ENCODE assay signal across 35 cellular contexts in the genomic region with DNA sequence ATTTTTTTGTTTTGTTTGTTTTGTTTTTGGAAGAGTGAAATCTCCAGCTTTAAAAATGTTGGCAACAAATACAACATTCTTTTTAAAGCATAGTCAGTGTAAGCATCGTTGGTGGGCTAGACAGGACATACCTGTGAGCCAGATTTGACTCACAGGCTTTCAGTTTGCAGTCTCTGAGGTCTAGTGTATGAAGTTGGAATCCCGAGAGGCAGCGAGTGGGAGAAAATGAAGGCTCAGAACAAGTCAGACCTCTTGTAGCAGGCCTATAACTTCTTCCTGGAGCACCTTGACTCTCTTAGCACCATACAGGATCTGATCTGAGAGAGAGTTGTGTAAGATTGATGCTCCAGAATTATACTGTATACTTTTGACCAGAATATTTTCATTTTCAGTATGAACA.
"Had no signal": no experiment of that assay in that cellular context is flagged by ENCODE, and none has a peak within 500 bp of the region (broad histone marks: within the 10 kb centered on the region; RNA-seq: fewer than 3 reads in every experiment).

No MANE protein-coding gene starts in this region.

- ATAC-seq: activated CD8-positive, alpha-beta memory T cell treated with anti-CD3 and anti-CD28 coated beads, Interleukin-2, amount 10 ng/mL, durations not matched to agents 7 days and 5 days; activated T-cell treated with anti-CD3 and anti-CD28 coated beads, Interleukin-2, amount 50 U/mL, for 72 hours; activated T-helper 17 cell treated with anti-CD3 and anti-CD28 coated beads, Interleukin-2, amount 50 U/mL, for 72 hours; PC-3 had no signal

- H3K27ac ChIP-seq: breast epithelium, Peyer's patch, RWPE1, WERI-Rb-1 had no signal

- H3K27me3 ChIP-seq: breast epithelium, Peyer's patch had no signal

- H3K36me3 ChIP-seq: breast epithelium, Peyer's patch, WERI-Rb-1 had no signal

- DNase-seq: activated CD4-positive, alpha-beta memory T cell treated with anti-CD3 and anti-CD28 coated beads, Interleukin-2, amount 10 ng/mL, durations not matched to agents 7 days and 5 days; activated CD4-positive, alpha-beta T cell treated with anti-CD3 and anti-CD28 coated beads for 1 hour; activated CD4-positive, alpha-beta T cell treated with anti-CD3 and anti-CD28 coated beads for 48 hours; activated CD4-positive, CD25-positive, alpha-beta regulatory T cell; activated CD8-positive, alpha-beta memory T cell treated with anti-CD3 and anti-CD28 coated beads for 24 hours; activated CD8-positive, alpha-beta memory T cell treated with anti-CD3 and anti-CD28 coated beads, Interleukin-2, amount 10 ng/mL, durations not matched to agents 7 days and 5 days; activated CD8-positive, alpha-beta memory T cell treated with anti-CD3 and anti-CD28 coated beads, Interleukin-2, amount 50 U/mL, for 48 hours; activated effector memory CD4-positive, alpha-beta T cell treated with anti-CD3 and anti-CD28 coated beads, Interleukin-2, amount 50 U/mL, for 16 hours; activated naive CD4-positive, alpha-beta T cell; activated naive CD4-positive, alpha-beta T cell treated with anti-CD3 and anti-CD28 coated beads, Interleukin-2, amount 50 U/mL, for 16 hours; activated naive CD8-positive, alpha-beta T cell treated with anti-CD3 and anti-CD28 coated beads for 36 hours; activated T-cell treated with anti-CD3 and anti-CD28 coated beads, Interleukin-2, amount 50 U/mL, for 72 hours; amniotic stem cell; aorta; caudate nucleus; NCI-H1105 treated with DMSO at 0.1 percent for 48 hours; NCI-H1436; NCI-H1694; NCI-H1930; NCI-H2081 treated with DMSO at 0.1 percent for 48 hours; NCI-H226; NCI-H446 treated with DMSO at 0.1 percent for 48 hours; NCI-H524; PC-3; Peyer's patch; Right ventricle myocardium superior; SW 1271; T-helper 1 cell; T-helper 2 cell; T-helper 9 cell; WERI-Rb-1 had no signal

- H3K4me1 ChIP-seq: breast epithelium, Peyer's patch had no signal

- FAIRE-seq: colon had no signal

- H3K4me3 ChIP-seq: breast epithelium, Peyer's patch had no signal

- H3K9me3 ChIP-seq: breast epithelium, Peyer's patch had no signal
